8 cellular contexts compared by ENCODE assay signal in the genomic region with DNA sequence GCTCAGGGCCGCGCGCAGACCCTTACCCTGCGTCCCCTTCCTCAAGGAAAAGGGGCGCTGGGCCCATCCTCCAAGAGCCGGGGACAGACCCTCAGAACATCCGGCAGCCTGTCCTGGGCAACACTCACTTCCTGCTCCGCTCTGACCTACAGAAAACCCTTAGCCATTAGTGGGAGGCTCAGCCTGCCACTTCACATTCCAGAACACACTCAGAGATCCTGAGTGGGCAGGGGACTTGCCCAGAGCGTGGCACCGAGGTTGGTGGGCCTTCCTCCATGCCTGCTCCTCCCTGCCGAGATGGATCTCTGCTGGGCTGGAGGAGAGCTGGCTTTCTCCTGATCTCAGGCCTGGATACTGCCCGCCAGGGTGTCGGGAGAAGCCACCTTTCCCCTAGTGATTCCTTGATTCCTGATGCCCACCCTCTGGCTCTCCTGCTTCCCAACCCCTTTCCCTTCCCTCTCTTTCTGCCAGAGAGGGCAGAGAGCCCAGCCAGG. TPM values are rescaled to one million over a fixed set of nuclear protein-coding genes. Genes with fewer than 3 reads are reported as not detected.
DNase-seq lines count a peak whose midpoint lies in the region; ATAC-seq, FAIRE-seq and TF ChIP-seq lines count a peak whose summit lies in the region.

No MANE protein-coding gene starts in this region.

- intact Hi-C loops in activated B cell treated with CpG ODN at 0.5 μM for 24 hours (cut with micrococcal nuclease): loop anchor here (1.0 to 10.0 kb wide), 4 partner anchors 15 to 391 kb away; a partner anchor contains a TSS

- in situ Hi-C loops in GM13976 (cut with MboI; ENCODE audit: low sequenced_read_pairs, unreplicated experiment): no loop called here

- TF ChIP-seq CTCF in GM13976 (IDR thresholded peaks at IDR 0.05; ENCODE audit: borderline replicate concordance, control extremely low read depth, extremely low read depth, insufficient read depth, missing control alignments): no peak
- no peak for TF ChIP-seq CTCF in activated B cell treated with CpG ODN at 0.5 μM for 24 hours (IDR thresholded peaks at IDR 0.05)

- POLR2A ChIA-PET in activated B cell treated with CpG ODN at 0.5 μM for 24 hours (lab: Charles Lee): interaction anchor here (0.7 to 3.0 kb wide), 10 partner anchors 10 to 77 kb away, joined by 3 to 45 read pairs (median 6); a partner anchor contains a TSS

- peak overlapping the region; percentile 85 for H3K4me3 Mint-ChIP-seq in activated B cell treated with CpG ODN at 0.5 μM for 24 hours

- CTCF ChIA-PET in activated B cell treated with CpG ODN at 0.5 μM for 24 hours (lab: Charles Lee): interaction anchor here (6.4 to 7.1 kb wide), 2 partner anchors 14 to 70 kb away, joined by 49 to 82 read pairs; a partner anchor contains a TSS

- H3K4me1 Mint-ChIP-seq in activated B cell treated with CpG ODN at 0.5 μM for 24 hours: peaks cover 41% of the 10 kb centered on the region

- H3K36me3 ChIP-seq in iPS DF 6.9 (ENCODE audit: control insufficient read depth, insufficient read depth, low read length) (no peaks in the 10 kb centered on the region; the same call in 1 of the 2 replicates), small intestine (ENCODE audit: control insufficient read depth in 2 of 2, insufficient read depth in 2 of 2, low read length in 2 of 2) (peaks cover 0 to 3% of the 10 kb centered on the region in 2 donors)

- no peaks in the 10 kb centered on the region for H3K27me3 Mint-ChIP-seq in activated B cell treated with CpG ODN at 0.5 μM for 24 hours

- H3K27me3 ChIP-seq in iPS DF 6.9 (ENCODE audit: control insufficient read depth, insufficient read depth, low read length): no peaks in the 10 kb centered on the region
- no peaks in the 10 kb centered on the region for H3K27me3 ChIP-seq in small intestine (ENCODE audit: control insufficient read depth in 2 of 2, insufficient read depth in 2 of 2, low read length in 2 of 2)

- H3K9me3 ChIP-seq in iPS DF 6.9 (ENCODE audit: control insufficient read depth, insufficient read depth, low read length) (no peaks in the 10 kb centered on the region), small intestine (ENCODE audit: control insufficient read depth, low read depth) (no peaks in the 10 kb centered on the region)

- H3K27ac Mint-ChIP-seq in activated B cell treated with CpG ODN at 0.5 μM for 24 hours: peak overlapping the region; percentile 84

- H3K27ac ChIP-seq in iPS DF 6.9 (ENCODE audit: low read length): no peak overlapping the region
- H3K27ac ChIP-seq in small intestine (ENCODE audit: low read depth in 1 of 2, low read length in 1 of 2): peak overlapping the region; percentile 59 to 70

- H3K4me1 ChIP-seq in iPS DF 6.9 (ENCODE audit: control insufficient read depth, insufficient read depth, low read length) (peaks cover 17% of the 10 kb centered on the region), small intestine (ENCODE audit: control insufficient read depth in 2 of 2, insufficient read depth in 1 of 2, low read depth in 1 of 2, low read length in 1 of 2) (no peaks in the 10 kb centered on the region)

- WGBS in iPS DF 6.9 (ENCODE audit: insufficient coverage, insufficient read length): no CpG with 5 or more reads among the region's 13 CpGs
- 22 to 34% (median 27%) methylated on average over 9 to 13 of the region's 13 CpGs for WGBS in small intestine, 3 donors

- H3K9me3 Mint-ChIP-seq in activated B cell treated with CpG ODN at 0.5 μM for 24 hours: no peaks in the 10 kb centered on the region

- DNase-seq in GM13976 (ENCODE audit: low spot score): peak; percentile 54
- no peak for DNase-seq in activated B cell treated with CpG ODN at 0.5 μM for 24 hours
- no peak for DNase-seq in iPS DF 6.9 (ENCODE audit: low read depth, low spot score)
- DNase-seq in small intestine: no peak
- DNase-seq in GDM1 (lab: John Stamatoyannopoulos, UW): no peak
- DNase-seq in germinal center (ENCODE audit: low spot score): no peak

- FAIRE-seq in small intestine (lab: Jason Lieb, UNC): no peak

- ATAC-seq in activated B cell treated with CpG ODN at 0.5 μM for 24 hours (ENCODE audit: low read depth) (no peak), GM18909 (IDR thresholded peaks at IDR 0.05; ENCODE audit: poor library complexity, unreplicated experiment) (no peak), GM18907 (IDR thresholded peaks at IDR 0.05; ENCODE audit: unreplicated experiment) (no peak)

- H3K4me3 ChIP-seq in iPS DF 6.9 (ENCODE audit: low read length) (peak overlapping the region; percentile 58; the same call in 1 of the 2 replicates), small intestine (ENCODE audit: low read depth in 1 of 2, low read length in 2 of 2) (peak overlapping the region in 1 of 2 donors; percentile 53)

- no peaks in the 10 kb centered on the region for H3K36me3 Mint-ChIP-seq in activated B cell treated with CpG ODN at 0.5 μM for 24 hours (ENCODE audit: low read depth)

RNA-seq across cellular contexts. Expression of a gene that starts 1.5 kb away (rescaled TPM):
- 6.6 and 8.0 TPM in 2 replicates for total RNA-seq in activated B cell treated with CpG ODN at 0.5 μM for 24 hours
- polyA plus RNA-seq in small intestine: 1 to 10 TPM; 7.7 to 10.0 (median 8.9) TPM

RNA-seq across cellular contexts. Expression of a gene that starts 5.6 kb away (rescaled TPM):
- total RNA-seq in activated B cell treated with CpG ODN at 0.5 μM for 24 hours: 9.7 and 9.8 TPM in 2 replicates
- polyA plus RNA-seq in small intestine: 100 to 1,000 TPM in 1 of 3 donors, 10 to 100 TPM in 2; 24.1 to 122 (median 85.7) TPM

RNA-seq across cellular contexts. Expression of a gene that starts 15.4 kb away (rescaled TPM):
- total RNA-seq in activated B cell treated with CpG ODN at 0.5 μM for 24 hours: 148 and 167 TPM in 2 replicates
- 10 to 100 TPM in 1 of 3 donors, 1 to 10 TPM in 2; 2.9 to 16.3 (median 3.5) TPM for polyA plus RNA-seq in small intestine

RNA-seq across cellular contexts. Expression of a gene that starts 40.6 kb away (rescaled TPM):
- total RNA-seq in activated B cell treated with CpG ODN at 0.5 μM for 24 hours: 401 and 442 TPM in 2 replicates
- polyA plus RNA-seq in small intestine: 10 to 100 TPM; 61.1 to 87.2 (median 62.8) TPM
